Comparison of ENCODE assay signal across 25 cellular contexts in genomic region chr3:148829926-148830325, GRCh38. TPM values are rescaled to one million over a fixed set of nuclear protein-coding genes. Genes with fewer than 3 reads are reported as not detected.
A peak's percentile ranks its signal among the peaks of the same experiment; 100 is the strongest.
DNase-seq lines count a peak whose midpoint lies in the region; ATAC-seq, FAIRE-seq and TF ChIP-seq lines count a peak whose summit lies in the region.
"Had no signal": no experiment of that assay in that cellular context is flagged by ENCODE, and none has a peak within 500 bp of the region (broad histone marks: within the 10 kb centered on the region; RNA-seq: fewer than 3 reads in every experiment).

No MANE protein-coding gene starts in this region.

- BruUV-seq in PC-9 (replicated peaks; lab: Mats Ljungman, UMichigan), result no TSS peak

- no peaks in the 10 kb centered on the region for H3K4me1 ChIP-seq in PC-9 (replicated peaks; ENCODE audit: insufficient read depth)
- peaks cover 3% of the 10 kb centered on the region for H3K4me1 ChIP-seq in endodermal cell (ENCODE audit: control insufficient read depth, insufficient read depth, low read length)
- H3K4me1 ChIP-seq in pancreas, result peaks cover 11 to 12% (median 11%) of the 10 kb centered on the region in 3 donors
- H3K4me1 ChIP-seq: A549; BE2C; BLaER1 treated with 17β-estradiol and CSF1 and Interleukin-3, amounts not matched to agents 10 nM and 100 nM had no signal

- H3K9ac ChIP-seq in endodermal cell (ENCODE audit: extremely low read depth, low read length, poor library complexity, severe bottlenecking), result no peak overlapping the region
- H3K9ac ChIP-seq: BLaER1 treated with 17β-estradiol and CSF1 and Interleukin-3, amounts not matched to agents 10 nM and 100 nM had no signal

- CTCF ChIA-PET in PC-9 (lab: Charles Lee), result no interaction called here

- no peaks in the 10 kb centered on the region for H4K20me1 ChIP-seq in PC-9 (ENCODE audit: insufficient read depth)
- H4K20me1 ChIP-seq: BLaER1 treated with 17β-estradiol and CSF1 and Interleukin-3, amounts not matched to agents 10 nM and 100 nM had no signal

- H3K4me3 Mint-ChIP-seq in endodermal cell, result no peak overlapping the region
- H3K4me3 Mint-ChIP-seq: CD14-positive monocyte; CD4-positive, alpha-beta T cell; CD8-positive, alpha-beta memory T cell had no signal

- DNase-seq in PC-9, result no peak
- DNase-seq in cerebellar cortex (ENCODE audit: low spot score), result peak; percentile 55
- no peak for DNase-seq in endodermal cell
- DNase-seq in pancreas, result no peak
- DNase-seq in OCI-M1 (lab: John Stamatoyannopoulos, UW), result no peak
- no peak for DNase-seq in NCI-H2196 treated with DMSO at 0.1 percent for 48 hours (lab: John Stamatoyannopoulos, UW; ENCODE audit: unreplicated experiment)
- DNase-seq in D341Med (ENCODE audit: low spot score), result no peak
- DNase-seq in activated T-cell treated with anti-CD3 and anti-CD28 coated beads, Interleukin-2, amount 50 U/mL, for 1 hour, result no peak
- DNase-seq: 8988T; ACHN; AML-193; BE2C; CD4-positive, alpha-beta T cell; CD8-positive, alpha-beta memory T cell; DMS53; DMS79 treated with DMSO at 0.1 percent for 48 hours; GOT3; H7; HCEC 1CT had no signal

- H3K36me3 ChIP-seq in PC-9 (ENCODE audit: low read depth) (no peaks in the 10 kb centered on the region), endodermal cell (ENCODE audit: control insufficient read depth, insufficient read depth, low read length) (no peaks in the 10 kb centered on the region), pancreas (peaks cover 0 to 32% (median 0%) of the 10 kb centered on the region in 3 donors)
- H3K36me3 ChIP-seq: BE2C; BLaER1 treated with 17β-estradiol and CSF1 and Interleukin-3, amounts not matched to agents 10 nM and 100 nM had no signal

- no peaks in the 10 kb centered on the region for H3K9me2 ChIP-seq in PC-9 (ENCODE audit: insufficient read depth)

- TF ChIP-seq CTCF in PC-9 (conservative IDR thresholded peaks at IDR 0.05) (no peak), endodermal cell (conservative IDR thresholded peaks at IDR 0.05) (no peak), pancreas (IDR thresholded peaks at IDR 0.05) (no peak)

- H3K27ac ChIP-seq in PC-9 (no peak overlapping the region), endodermal cell (ENCODE audit: low read depth, low read length) (no peak overlapping the region), pancreas (peak overlapping the region; percentile 44 to 90 (median 70))
- H3K27ac ChIP-seq: A549; BLaER1 treated with 17β-estradiol and CSF1 and Interleukin-3, amounts not matched to agents 10 nM and 100 nM had no signal

- H3K79me2 ChIP-seq in PC-9 (ENCODE audit: low read depth), result no peaks in the 10 kb centered on the region

- intact Hi-C loops in PC-9 (cut with micrococcal nuclease; ENCODE audit: unreplicated experiment), result no loop called here
- intact Hi-C loops in pancreas (cut with DNase I), result loop anchor here in 2 of 3 donors (5.0 to 10.0 kb wide), 2 partner anchors 93 to 95 kb away; no protein-coding TSS in a partner anchor

- no peak for FAIRE-seq in pancreas (lab: Jason Lieb, UNC)
- FAIRE-seq: A549, G401.6, GM12892 had no signal

- H3K27me3 ChIP-seq in PC-9 (ENCODE audit: insufficient read depth, low read depth) (no peaks in the 10 kb centered on the region), endodermal cell (ENCODE audit: control insufficient read depth, insufficient read depth, low read length, poor library complexity, severe bottlenecking) (no peaks in the 10 kb centered on the region), pancreas (no peaks in the 10 kb centered on the region)
- H3K27me3 ChIP-seq: BE2C; BLaER1 treated with 17β-estradiol and CSF1 and Interleukin-3, amounts not matched to agents 10 nM and 100 nM had no signal

- no peaks in the 10 kb centered on the region for H3K36me3 Mint-ChIP-seq in endodermal cell (ENCODE audit: low read depth)
- H3K36me3 Mint-ChIP-seq: CD14-positive monocyte; CD8-positive, alpha-beta memory T cell had no signal

- WGBS in endodermal cell (ENCODE audit: insufficient coverage in 1 of 2, insufficient read length in 1 of 2), 2 experiments, result 87 to 89% methylated on average over 3 of the region's 3 CpGs
- 37 to 40% methylated on average over 3 of the region's 3 CpGs for WGBS in pancreas, 2 donors

- H2AFZ ChIP-seq in PC-9, result 0 out of 2 replicates have a peak overlapping the region, but pooled peaks have one; percentile 39

- no peaks in the 10 kb centered on the region for H3K9me3 Mint-ChIP-seq in endodermal cell
- H3K9me3 Mint-ChIP-seq: CD14-positive monocyte; CD4-positive, alpha-beta T cell; CD8-positive, alpha-beta memory T cell had no signal

- H3K9me3 ChIP-seq in PC-9 (ENCODE audit: insufficient read depth, low read depth) (no peaks in the 10 kb centered on the region), endodermal cell (ENCODE audit: control insufficient read depth, low read length) (no peaks in the 10 kb centered on the region), pancreas (no peaks in the 10 kb centered on the region)
- H3K9me3 ChIP-seq: A549; BE2C; BLaER1 treated with 17β-estradiol and CSF1 and Interleukin-3, amounts not matched to agents 10 nM and 100 nM had no signal

- POLR2A ChIA-PET in PC-9 (lab: Charles Lee; ENCODE audit: unreplicated experiment), result no interaction called here

- H3K4me1 Mint-ChIP-seq in endodermal cell, result peaks cover 41% of the 10 kb centered on the region
- H3K4me1 Mint-ChIP-seq: CD8-positive, alpha-beta memory T cell had no signal

- no peaks in the 10 kb centered on the region for H3K27me3 Mint-ChIP-seq in endodermal cell (ENCODE audit: insufficient read depth)

- no peak overlapping the region for H3K4me3 ChIP-seq in PC-9
- no peak overlapping the region for H3K4me3 ChIP-seq in endodermal cell (ENCODE audit: low read length)
- peak overlapping the region; percentile 16 to 56 (median 40) for H3K4me3 ChIP-seq in pancreas
- H3K4me3 ChIP-seq: A549; BLaER1 treated with 17β-estradiol and CSF1 and Interleukin-3, amounts not matched to agents 10 nM and 100 nM had no signal

- H3F3A ChIP-seq in PC-9 (ENCODE audit: insufficient read depth, low read depth), result no peaks in the 10 kb centered on the region

- H3K27ac Mint-ChIP-seq in endodermal cell, result peak overlapping the region; percentile 69
- H3K27ac Mint-ChIP-seq: CD14-positive monocyte; CD4-positive, alpha-beta T cell; CD8-positive, alpha-beta memory T cell had no signal

- no peak overlapping the region for H3K4me2 ChIP-seq in PC-9
- H3K4me2 ChIP-seq: A549; BLaER1 treated with 17β-estradiol and CSF1 and Interleukin-3, amounts not matched to agents 10 nM and 100 nM had no signal

- ATAC-seq in pancreas, result no peak
- ATAC-seq: A549 had no signal

RNA-seq across cellular contexts. Expression of gene CPB1, which starts 2.3 kb away (rescaled TPM):
- not detected in 2 replicates for total RNA-seq in PC-9 (2021)
- total RNA-seq in endodermal cell, result under 1 TPM in 1 of 2 donors, not detected in 1; 0.51 TPM
- not detected for polyA plus RNA-seq in endodermal cell (2013, experiment 1 of 2)
- not detected for polyA plus RNA-seq in endodermal cell (2013, experiment 2 of 2)
- over 10,000 TPM; 20,022 to 29,247 (median 24,546) TPM for total RNA-seq in pancreas
- polyA plus RNA-seq in pancreas, result 1,000 to 10,000 TPM; 3,071 to 4,494 TPM
- total RNA-seq: CD4-positive, alpha-beta T cell; CD8-positive, alpha-beta memory T cell; Daoy had no signal
- polyA plus RNA-seq: A549; CD14-positive monocyte; CD8-positive, alpha-beta memory T cell had no signal

RNA-seq across cellular contexts. Expression of gene CPA3, which starts 35.2 kb away (rescaled TPM):
- not detected in 2 replicates for total RNA-seq in PC-9 (2021)
- total RNA-seq in endodermal cell, result not detected
- not detected for polyA plus RNA-seq in endodermal cell (2013, experiment 1 of 2)
- polyA plus RNA-seq in endodermal cell (2013, experiment 2 of 2), result not detected
- total RNA-seq in pancreas, result 10 to 100 TPM in 1 of 6 donors, 1 to 10 TPM in 5; 3.0 to 10.4 (median 4.9) TPM
- polyA plus RNA-seq in pancreas, result 1 to 10 TPM; 1.1 to 3.0 TPM
- total RNA-seq: CD4-positive, alpha-beta T cell; CD8-positive, alpha-beta memory T cell; Daoy; H7 had no signal
- polyA plus RNA-seq: A549; CD14-positive monocyte; CD8-positive, alpha-beta memory T cell had no signal

Comparison
In these comparisons a context has a peak if more than half of its experiments do, and no peak if none do; other contexts are left out.
1. H3K27ac ChIP-seq: peak in pancreas (4 of 4); none in PC-9 (single experiment) and endodermal cell (single experiment).
2. H3K4me3 ChIP-seq: peak in pancreas (4 of 4); none in PC-9 (single experiment) and endodermal cell (single experiment).
3. RNA of gene CPB1, which starts 2.3 kb away (total RNA-seq): 20,022 to 29,247 TPM in pancreas; 0.51 TPM in endodermal cell and not detected in PC-9; every median in the first group is over 1,000 times any median in the second.